In genomic region chr2:108444941-108445840, GRCh38 we compare ENCODE assay signal across 18 cellular contexts.
DNase-seq lines count a peak whose midpoint lies in the region; ATAC-seq and TF ChIP-seq lines count a peak whose summit lies in the region.
"Had no signal": no experiment of that assay in that cellular context is flagged by ENCODE, and none has a peak within 500 bp of the region (broad histone marks: within the 10 kb centered on the region; RNA-seq: fewer than 3 reads in every experiment).

No MANE protein-coding gene starts in this region.

- ATAC-seq in GM18867 (IDR thresholded peaks at IDR 0.05; ENCODE audit: unreplicated experiment) (no peak), GM21526 (IDR thresholded peaks at IDR 0.05; ENCODE audit: low FRiP score, unreplicated experiment) (no peak)
- ATAC-seq: body of pancreas, Right ventricle myocardium inferior had no signal

- no peak overlapping the region for H3K4me3 ChIP-seq in choroid plexus epithelial cell (ENCODE audit: low read depth, low read length)
- H3K4me3 ChIP-seq: body of pancreas, neural progenitor cell, right atrium auricular region had no signal

- TF ChIP-seq CTCF in choroid plexus epithelial cell (conservative IDR thresholded peaks at IDR 0.05; ENCODE audit: low read depth, low read length) = no peak

- DNase-seq in EL (peak; percentile 14), NCI-H526 (lab: John Stamatoyannopoulos, UW) (peak; percentile 54 to 64), choroid plexus epithelial cell (ENCODE audit: low read depth) (peak; percentile 18), islet precursor cell (peak; percentile 86), NCI-H1092 treated with DMSO at 0.1 percent for 48 hours (lab: John Stamatoyannopoulos, UW) (no peak), SHP77 (lab: John Stamatoyannopoulos, UW) (no peak)
- DNase-seq: activated CD4-positive, alpha-beta memory T cell treated with anti-CD3 and anti-CD28 coated beads, Interleukin-2, amount 10 ng/mL, durations not matched to agents 7 days and 5 days; activated gamma-delta T cell; body of pancreas; hippocampal formation; NCI-H1694 treated with DMSO at 0.1 percent for 48 hours; NCI-H748 treated with DMSO at 0.1 percent for 48 hours; T1000 had no signal

Comparison
In these comparisons a context has a peak if more than half of its experiments do, and no peak if none do; other contexts are left out.
1. DNase-seq: peak in EL (single experiment), NCI-H526 (2 of 2), choroid plexus epithelial cell (single experiment) and islet precursor cell (single experiment); none in NCI-H1092 treated with DMSO at 0.1 percent for 48 hours (single experiment) and SHP77 (0 of 2).